Comparison of ENCODE assay signal across 12 cellular contexts in genomic region chr17:44067547-44067945, GRCh38. TPM values are rescaled to one million over a fixed set of nuclear protein-coding genes. Genes with fewer than 3 reads are reported as not detected.
DNase-seq lines count a peak whose midpoint lies in the region; ATAC-seq and TF ChIP-seq lines count a peak whose summit lies in the region.
"Had no signal": no experiment of that assay in that cellular context is flagged by ENCODE, and none has a peak within 500 bp of the region (broad histone marks: within the 10 kb centered on the region; RNA-seq: fewer than 3 reads in every experiment).

No MANE protein-coding gene starts in this region.

- H3K4me3 Mint-ChIP-seq in activated CD4-positive, alpha-beta T cell treated with anti-CD3 and anti-CD28 coated beads for 36 hours: peak overlapping the region; percentile 93
- peak overlapping the region; percentile 81 for H3K4me3 Mint-ChIP-seq in endodermal cell

- intact Hi-C loops in activated CD4-positive, alpha-beta T cell treated with anti-CD3 and anti-CD28 coated beads for 36 hours (cut with DNase I, micrococcal nuclease): no loop called here
- intact Hi-C loops in PC-9 (cut with micrococcal nuclease; ENCODE audit: unreplicated experiment) (no loop called here), sigmoid colon (cut with DNase I) (no loop called here)

- 90 to 93% methylated on average over 6 to 7 of the region's 9 CpGs for WGBS in endodermal cell (ENCODE audit: insufficient coverage in 1 of 2, insufficient read length in 1 of 2), 2 experiments
- WGBS in sigmoid colon, 2 donors: 92 to 93% methylated on average over 9 of the region's 9 CpGs

- H3K27ac ChIP-seq in PC-9 (no peak overlapping the region; the same call in 1 of the 2 replicates), endodermal cell (ENCODE audit: low read depth, low read length) (no peak overlapping the region), sigmoid colon (peak overlapping the region; percentile 94 to 98 (median 95))

- no TSS peak for BruUV-seq in PC-9 (replicated peaks; lab: Mats Ljungman, UMichigan)

- H3K27me3 ChIP-seq in PC-9 (ENCODE audit: insufficient read depth, low read depth) (no peaks in the 10 kb centered on the region), endodermal cell (ENCODE audit: control insufficient read depth, insufficient read depth, low read length, poor library complexity, severe bottlenecking) (no peaks in the 10 kb centered on the region), sigmoid colon (no peaks in the 10 kb centered on the region)
- H3K27me3 ChIP-seq: dorsolateral prefrontal cortex had no signal

- H3K36me3 ChIP-seq in PC-9 (ENCODE audit: low read depth) (peaks cover 10% of the 10 kb centered on the region), endodermal cell (ENCODE audit: control insufficient read depth, insufficient read depth, low read length) (peaks cover 15% of the 10 kb centered on the region), sigmoid colon (peaks cover 0 to 16% (median 6%) of the 10 kb centered on the region in 4 donors)

- H3K27ac Mint-ChIP-seq in activated CD4-positive, alpha-beta T cell treated with anti-CD3 and anti-CD28 coated beads for 36 hours: no peak overlapping the region
- H3K27ac Mint-ChIP-seq in endodermal cell: no peak overlapping the region

- no peak for DNase-seq in activated CD4-positive, alpha-beta T cell treated with anti-CD3 and anti-CD28 coated beads for 36 hours
- DNase-seq in activated CD4-positive, alpha-beta T cell treated with anti-CD3 and anti-CD28 coated beads, Interleukin-2, amount 50 U/mL, for 4 hours: no peak
- DNase-seq in PC-9 (no peak), endodermal cell (peak; percentile 46), sigmoid colon (no peak), nucleus accumbens (lab: John Stamatoyannopoulos, UW) (no peak), ureter (ENCODE audit: low spot score) (no peak)
- DNase-seq: dorsolateral prefrontal cortex, head of caudate nucleus had no signal

- peaks cover 47% of the 10 kb centered on the region for H3K4me1 ChIP-seq in PC-9 (replicated peaks; ENCODE audit: insufficient read depth)
- peaks cover 3% of the 10 kb centered on the region for H3K4me1 ChIP-seq in endodermal cell (ENCODE audit: control insufficient read depth, insufficient read depth, low read length)
- H3K4me1 ChIP-seq in sigmoid colon: peaks cover 0 to 51% (median 44%) of the 10 kb centered on the region in 4 donors

- H3K36me3 Mint-ChIP-seq in activated CD4-positive, alpha-beta T cell treated with anti-CD3 and anti-CD28 coated beads for 36 hours (ENCODE audit: low read depth): peaks cover 25% of the 10 kb centered on the region
- peaks cover 21% of the 10 kb centered on the region for H3K36me3 Mint-ChIP-seq in endodermal cell (ENCODE audit: low read depth)

- no peak overlapping the region for H3K4me3 ChIP-seq in PC-9
- no peak overlapping the region for H3K4me3 ChIP-seq in endodermal cell (ENCODE audit: low read length)
- no peak overlapping the region for H3K4me3 ChIP-seq in sigmoid colon

- TF ChIP-seq EP300 in sigmoid colon (IDR thresholded peaks at IDR 0.05): no peak

- H3K79me2 ChIP-seq in PC-9 (ENCODE audit: low read depth): peaks cover 58% of the 10 kb centered on the region

- CTCF ChIA-PET in activated CD4-positive, alpha-beta T cell treated with anti-CD3 and anti-CD28 coated beads for 36 hours (lab: Charles Lee): no interaction called here
- CTCF ChIA-PET in PC-9 (lab: Charles Lee): interaction anchor here (0.6 kb wide), 1 partner anchor 41 kb away, joined by 5 read pairs; no protein-coding TSS in a partner anchor

- peaks cover 76% of the 10 kb centered on the region for H3F3A ChIP-seq in PC-9 (ENCODE audit: insufficient read depth, low read depth)

- no peak for TF ChIP-seq CTCF in PC-9 (conservative IDR thresholded peaks at IDR 0.05)
- no peak for TF ChIP-seq CTCF in endodermal cell (conservative IDR thresholded peaks at IDR 0.05)
- no peak for TF ChIP-seq CTCF in sigmoid colon (IDR thresholded peaks at IDR 0.05)

- peaks cover 52% of the 10 kb centered on the region for H3K4me1 Mint-ChIP-seq in activated CD4-positive, alpha-beta T cell treated with anti-CD3 and anti-CD28 coated beads for 36 hours
- H3K4me1 Mint-ChIP-seq in endodermal cell: peaks cover 22% of the 10 kb centered on the region

- H3K9me3 Mint-ChIP-seq in activated CD4-positive, alpha-beta T cell treated with anti-CD3 and anti-CD28 coated beads for 36 hours (ENCODE audit: low read depth): no peaks in the 10 kb centered on the region
- H3K9me3 Mint-ChIP-seq in endodermal cell: no peaks in the 10 kb centered on the region
- H3K9me3 Mint-ChIP-seq: T-helper 1 cell treated with Interleukin-12 subunit alpha and Interleukin-12 subunit beta and Interleukin-4 antibody, amounts not matched to agents 30 μg/mL and 1 μg/mL, for 36 hours had no signal

- no peak for ATAC-seq in activated CD4-positive, alpha-beta T cell treated with anti-CD3 and anti-CD28 coated beads for 36 hours
- ATAC-seq in HG03139 (IDR thresholded peaks at IDR 0.05; ENCODE audit: unreplicated experiment): no peak
- ATAC-seq: A549 had no signal

- no peaks in the 10 kb centered on the region for H3K27me3 Mint-ChIP-seq in activated CD4-positive, alpha-beta T cell treated with anti-CD3 and anti-CD28 coated beads for 36 hours
- H3K27me3 Mint-ChIP-seq in endodermal cell (ENCODE audit: insufficient read depth): no peaks in the 10 kb centered on the region

- no peak overlapping the region for H2AFZ ChIP-seq in PC-9

- H3K9me2 ChIP-seq in PC-9 (ENCODE audit: insufficient read depth): no peaks in the 10 kb centered on the region

- peaks cover 21% of the 10 kb centered on the region for H4K20me1 ChIP-seq in PC-9 (ENCODE audit: insufficient read depth)

- POLR2A ChIA-PET in activated CD4-positive, alpha-beta T cell treated with anti-CD3 and anti-CD28 coated beads for 36 hours (lab: Charles Lee): no interaction called here
- POLR2A ChIA-PET in PC-9 (lab: Charles Lee; ENCODE audit: unreplicated experiment): no interaction called here

- TF ChIP-seq POLR2A in sigmoid colon (IDR thresholded peaks at IDR 0.05): no peak

- H3K9ac ChIP-seq in endodermal cell (ENCODE audit: extremely low read depth, low read length, poor library complexity, severe bottlenecking): no peak overlapping the region

- H3K9me3 ChIP-seq in PC-9 (ENCODE audit: insufficient read depth, low read depth): no peaks in the 10 kb centered on the region
- H3K9me3 ChIP-seq in endodermal cell (ENCODE audit: control insufficient read depth, low read length): no peaks in the 10 kb centered on the region
- no peaks in the 10 kb centered on the region for H3K9me3 ChIP-seq in sigmoid colon
- H3K9me3 ChIP-seq: A549 had no signal

- H3K4me2 ChIP-seq in PC-9: peak overlapping the region; percentile 83; the same call in 1 of the 2 replicates

RNA-seq across cellular contexts. Expression of gene LSM12, which starts 1.1 kb away (rescaled TPM):
- 100 to 1,000 TPM in 1 of 2 experiments, 10 to 100 TPM in 1; 93.1 to 102 TPM for total RNA-seq in activated CD4-positive, alpha-beta T cell treated with anti-CD3 and anti-CD28 coated beads for 36 hours
- total RNA-seq in PC-9 (2021) (60.9 and 62.7 TPM in 2 replicates), endodermal cell (100 to 1,000 TPM in 1 of 2 donors, 10 to 100 TPM in 1; 97.7 to 102 TPM), sigmoid colon (10 to 100 TPM; 33.8 to 46.9 (median 40.1) TPM), ureter (62.5 TPM)
- polyA plus RNA-seq in endodermal cell (2013, experiment 1 of 2): 59.9 TPM
- polyA plus RNA-seq in endodermal cell (2013, experiment 2 of 2): 53.1 TPM
- polyA plus RNA-seq in sigmoid colon: 10 to 100 TPM; 28.8 to 41.6 (median 37.9) TPM

RNA-seq across cellular contexts. Expression of gene G6PC3, which starts 3.0 kb away (rescaled TPM):
- 10 to 100 TPM; 21.3 to 22.0 TPM for total RNA-seq in activated CD4-positive, alpha-beta T cell treated with anti-CD3 and anti-CD28 coated beads for 36 hours
- total RNA-seq in PC-9 (2021) (69.3 and 70.9 TPM in 2 replicates), endodermal cell (100 to 1,000 TPM in 1 of 2 donors, 10 to 100 TPM in 1; 88.8 to 129 TPM), sigmoid colon (10 to 100 TPM; 22.2 to 29.8 (median 25.9) TPM), ureter (76.2 TPM)
- polyA plus RNA-seq in endodermal cell (2013, experiment 1 of 2): 107 TPM
- 101 TPM for polyA plus RNA-seq in endodermal cell (2013, experiment 2 of 2)
- polyA plus RNA-seq in sigmoid colon: 10 to 100 TPM in 1 of 3 donors, 1 to 10 TPM in 2; 8.4 to 45.5 (median 9.7) TPM

RNA-seq across cellular contexts. Expression of gene TMEM101, which starts 52.8 kb away (rescaled TPM):
- 10 to 100 TPM; 17.6 to 22.7 TPM for total RNA-seq in activated CD4-positive, alpha-beta T cell treated with anti-CD3 and anti-CD28 coated beads for 36 hours
- 33.5 and 42.6 TPM in 2 replicates for total RNA-seq in PC-9 (2021)
- total RNA-seq in endodermal cell: 10 to 100 TPM; 27.2 to 27.7 TPM
- 33.9 TPM for polyA plus RNA-seq in endodermal cell (2013, experiment 1 of 2)
- 27.7 TPM for polyA plus RNA-seq in endodermal cell (2013, experiment 2 of 2)
- total RNA-seq in sigmoid colon: 10 to 100 TPM; 21.3 to 37.8 (median 26.3) TPM
- 10 to 100 TPM; 14.1 to 42.9 (median 22.2) TPM for polyA plus RNA-seq in sigmoid colon
- total RNA-seq in ureter: 20.3 TPM

RNA-seq across cellular contexts. Expression of gene HDAC5, which starts 55.9 kb away (rescaled TPM):
- total RNA-seq in activated CD4-positive, alpha-beta T cell treated with anti-CD3 and anti-CD28 coated beads for 36 hours: 10 to 100 TPM; 16.5 to 22.0 TPM
- 24.0 and 40.5 TPM in 2 replicates for total RNA-seq in PC-9 (2021)
- total RNA-seq in endodermal cell: 10 to 100 TPM; 36.9 to 64.6 TPM
- polyA plus RNA-seq in endodermal cell (2013, experiment 1 of 2): 55.7 TPM
- 57.7 TPM for polyA plus RNA-seq in endodermal cell (2013, experiment 2 of 2)
- total RNA-seq in sigmoid colon: 10 to 100 TPM; 58.2 to 87.5 (median 69.4) TPM
- polyA plus RNA-seq in sigmoid colon: 10 to 100 TPM; 15.3 to 21.8 (median 16.8) TPM
- total RNA-seq in ureter: 36.3 TPM

Comparison
In these comparisons a context has a peak if more than half of its experiments do, and no peak if none do; other contexts are left out.
1. H3K27ac ChIP-seq: peak in sigmoid colon (4 of 4); none in PC-9 (single experiment) and endodermal cell (single experiment).